1 cellular context compared by ENCODE assay signal in the genomic region with DNA sequence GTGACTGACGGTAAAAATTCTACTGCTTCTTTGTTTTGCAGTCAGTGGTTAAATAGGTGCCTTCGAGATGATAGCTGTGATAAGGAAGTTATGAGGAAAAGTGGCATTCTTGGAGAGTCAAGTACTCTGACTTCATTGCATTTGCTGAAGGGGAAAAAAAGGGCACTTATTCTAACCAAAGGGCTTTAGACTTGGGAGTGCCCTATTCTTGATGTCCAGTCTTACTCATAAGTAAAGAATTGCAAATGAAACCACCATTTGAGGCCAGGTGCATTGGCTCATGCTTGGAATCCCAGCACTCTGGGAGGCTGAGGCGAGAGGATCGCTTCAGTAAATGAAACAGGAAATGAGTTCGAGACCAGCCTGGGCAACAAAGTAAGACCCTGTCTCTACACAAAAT.
TF ChIP-seq lines count a peak whose summit lies in the region.

No MANE protein-coding gene starts in this region.

TF ChIP-seq in IMR-90, 13 proteins besides CTCF, POLR2A, EP300 and RAD21:
- TF ChIP-seq MAZ (IDR thresholded peaks at IDR 0.05; ENCODE audit: borderline replicate concordance, low read depth, low read length) (no peak), CHD1 (IDR thresholded peaks at IDR 0.05; ENCODE audit: low read depth, low read length) (no peak), NFE2L2 (IDR thresholded peaks at IDR 0.05; ENCODE audit: low read depth, low read length) (no peak)
